In the genomic region with DNA sequence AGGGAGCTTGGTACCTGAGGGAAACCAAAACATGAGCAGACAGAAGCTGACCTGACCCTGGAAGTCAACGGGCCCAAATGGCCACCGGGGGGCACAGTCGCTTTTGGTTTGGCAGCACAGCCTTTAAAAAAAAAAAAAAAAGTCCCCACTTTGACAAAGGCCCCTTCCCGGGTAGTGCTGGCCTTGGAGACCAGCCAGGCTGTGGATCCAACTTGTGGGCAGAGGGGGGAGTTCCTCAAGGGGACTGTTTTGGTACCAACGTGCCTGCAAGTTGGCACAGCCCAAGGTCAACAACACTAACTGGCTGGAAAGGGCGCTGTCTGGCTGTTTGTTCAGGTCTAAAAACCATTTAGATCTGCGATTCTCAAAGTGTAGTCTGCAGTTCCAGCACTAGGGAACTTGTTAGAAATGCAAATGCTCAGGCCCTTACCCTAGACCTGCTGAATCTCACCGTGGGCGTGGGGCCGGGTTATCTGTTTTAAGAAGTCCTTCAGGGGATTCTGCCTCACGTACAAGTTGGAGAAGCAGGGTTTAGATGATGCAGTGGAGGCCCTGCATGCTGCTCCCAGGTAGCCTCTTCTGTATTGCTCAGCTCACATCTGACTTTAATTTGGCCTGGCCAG, we compare ENCODE assay signal across 1 cellular context.
TF ChIP-seq lines count a peak whose summit lies in the region.

No MANE protein-coding gene starts in this region.

TF ChIP-seq in GM12878, 131 proteins besides CTCF, POLR2A, EP300 and RAD21 (continued from another document and continues in another):
- TF ChIP-seq, protein P1, sequence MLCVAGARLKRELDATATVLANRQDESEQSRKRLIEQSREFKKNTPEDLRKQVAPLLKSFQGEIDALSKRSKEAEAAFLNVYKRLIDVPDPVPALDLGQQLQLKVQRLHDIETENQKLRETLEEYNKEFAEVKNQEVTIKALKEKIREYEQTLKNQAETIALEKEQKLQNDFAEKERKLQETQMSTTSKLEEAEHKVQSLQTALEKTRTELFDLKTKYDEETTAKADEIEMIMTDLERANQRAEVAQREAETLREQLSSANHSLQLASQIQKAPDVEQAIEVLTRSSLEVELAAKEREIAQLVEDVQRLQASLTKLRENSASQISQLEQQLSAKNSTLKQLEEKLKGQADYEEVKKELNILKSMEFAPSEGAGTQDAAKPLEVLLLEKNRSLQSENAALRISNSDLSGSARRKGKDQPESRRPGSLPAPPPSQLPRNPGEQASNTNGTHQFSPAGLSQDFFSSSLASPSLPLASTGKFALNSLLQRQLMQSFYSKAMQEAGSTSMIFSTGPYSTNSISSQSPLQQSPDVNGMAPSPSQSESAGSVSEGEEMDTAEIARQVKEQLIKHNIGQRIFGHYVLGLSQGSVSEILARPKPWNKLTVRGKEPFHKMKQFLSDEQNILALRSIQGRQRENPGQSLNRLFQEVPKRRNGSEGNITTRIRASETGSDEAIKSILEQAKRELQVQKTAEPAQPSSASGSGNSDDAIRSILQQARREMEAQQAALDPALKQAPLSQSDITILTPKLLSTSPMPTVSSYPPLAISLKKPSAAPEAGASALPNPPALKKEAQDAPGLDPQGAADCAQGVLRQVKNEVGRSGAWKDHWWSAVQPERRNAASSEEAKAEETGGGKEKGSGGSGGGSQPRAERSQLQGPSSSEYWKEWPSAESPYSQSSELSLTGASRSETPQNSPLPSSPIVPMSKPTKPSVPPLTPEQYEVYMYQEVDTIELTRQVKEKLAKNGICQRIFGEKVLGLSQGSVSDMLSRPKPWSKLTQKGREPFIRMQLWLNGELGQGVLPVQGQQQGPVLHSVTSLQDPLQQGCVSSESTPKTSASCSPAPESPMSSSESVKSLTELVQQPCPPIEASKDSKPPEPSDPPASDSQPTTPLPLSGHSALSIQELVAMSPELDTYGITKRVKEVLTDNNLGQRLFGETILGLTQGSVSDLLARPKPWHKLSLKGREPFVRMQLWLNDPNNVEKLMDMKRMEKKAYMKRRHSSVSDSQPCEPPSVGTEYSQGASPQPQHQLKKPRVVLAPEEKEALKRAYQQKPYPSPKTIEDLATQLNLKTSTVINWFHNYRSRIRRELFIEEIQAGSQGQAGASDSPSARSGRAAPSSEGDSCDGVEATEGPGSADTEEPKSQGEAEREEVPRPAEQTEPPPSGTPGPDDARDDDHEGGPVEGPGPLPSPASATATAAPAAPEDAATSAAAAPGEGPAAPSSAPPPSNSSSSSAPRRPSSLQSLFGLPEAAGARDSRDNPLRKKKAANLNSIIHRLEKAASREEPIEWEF (IDR thresholded peaks at IDR 0.05; ENCODE audit: insufficient replicate concordance, low read depth, low read length) = no peak
- TF ChIP-seq RFX5 (IDR thresholded peaks at IDR 0.05; ENCODE audit: low read depth, low read length) = no peak
- TF ChIP-seq GABPA (IDR thresholded peaks at IDR 0.05; ENCODE audit: low read depth) = no peak
- no peak for TF ChIP-seq ZSCAN29 (IDR thresholded peaks at IDR 0.05)
- TF ChIP-seq IRF5 (IDR thresholded peaks at IDR 0.05; ENCODE audit: borderline replicate concordance) = no peak
- TF ChIP-seq, protein P2, sequence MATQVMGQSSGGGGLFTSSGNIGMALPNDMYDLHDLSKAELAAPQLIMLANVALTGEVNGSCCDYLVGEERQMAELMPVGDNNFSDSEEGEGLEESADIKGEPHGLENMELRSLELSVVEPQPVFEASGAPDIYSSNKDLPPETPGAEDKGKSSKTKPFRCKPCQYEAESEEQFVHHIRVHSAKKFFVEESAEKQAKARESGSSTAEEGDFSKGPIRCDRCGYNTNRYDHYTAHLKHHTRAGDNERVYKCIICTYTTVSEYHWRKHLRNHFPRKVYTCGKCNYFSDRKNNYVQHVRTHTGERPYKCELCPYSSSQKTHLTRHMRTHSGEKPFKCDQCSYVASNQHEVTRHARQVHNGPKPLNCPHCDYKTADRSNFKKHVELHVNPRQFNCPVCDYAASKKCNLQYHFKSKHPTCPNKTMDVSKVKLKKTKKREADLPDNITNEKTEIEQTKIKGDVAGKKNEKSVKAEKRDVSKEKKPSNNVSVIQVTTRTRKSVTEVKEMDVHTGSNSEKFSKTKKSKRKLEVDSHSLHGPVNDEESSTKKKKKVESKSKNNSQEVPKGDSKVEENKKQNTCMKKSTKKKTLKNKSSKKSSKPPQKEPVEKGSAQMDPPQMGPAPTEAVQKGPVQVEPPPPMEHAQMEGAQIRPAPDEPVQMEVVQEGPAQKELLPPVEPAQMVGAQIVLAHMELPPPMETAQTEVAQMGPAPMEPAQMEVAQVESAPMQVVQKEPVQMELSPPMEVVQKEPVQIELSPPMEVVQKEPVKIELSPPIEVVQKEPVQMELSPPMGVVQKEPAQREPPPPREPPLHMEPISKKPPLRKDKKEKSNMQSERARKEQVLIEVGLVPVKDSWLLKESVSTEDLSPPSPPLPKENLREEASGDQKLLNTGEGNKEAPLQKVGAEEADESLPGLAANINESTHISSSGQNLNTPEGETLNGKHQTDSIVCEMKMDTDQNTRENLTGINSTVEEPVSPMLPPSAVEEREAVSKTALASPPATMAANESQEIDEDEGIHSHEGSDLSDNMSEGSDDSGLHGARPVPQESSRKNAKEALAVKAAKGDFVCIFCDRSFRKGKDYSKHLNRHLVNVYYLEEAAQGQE (IDR thresholded peaks at IDR 0.05; ENCODE audit: low read depth, low read length) = no peak
- TF ChIP-seq USF2 (IDR thresholded peaks at IDR 0.05; ENCODE audit: borderline replicate concordance, low read depth, low read length) = no peak
- TF ChIP-seq, protein P3, sequence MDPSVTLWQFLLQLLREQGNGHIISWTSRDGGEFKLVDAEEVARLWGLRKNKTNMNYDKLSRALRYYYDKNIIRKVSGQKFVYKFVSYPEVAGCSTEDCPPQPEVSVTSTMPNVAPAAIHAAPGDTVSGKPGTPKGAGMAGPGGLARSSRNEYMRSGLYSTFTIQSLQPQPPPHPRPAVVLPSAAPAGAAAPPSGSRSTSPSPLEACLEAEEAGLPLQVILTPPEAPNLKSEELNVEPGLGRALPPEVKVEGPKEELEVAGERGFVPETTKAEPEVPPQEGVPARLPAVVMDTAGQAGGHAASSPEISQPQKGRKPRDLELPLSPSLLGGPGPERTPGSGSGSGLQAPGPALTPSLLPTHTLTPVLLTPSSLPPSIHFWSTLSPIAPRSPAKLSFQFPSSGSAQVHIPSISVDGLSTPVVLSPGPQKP (IDR thresholded peaks at IDR 0.05; ENCODE audit: low read depth, low read length) = no peak
- TF ChIP-seq, protein P4, sequence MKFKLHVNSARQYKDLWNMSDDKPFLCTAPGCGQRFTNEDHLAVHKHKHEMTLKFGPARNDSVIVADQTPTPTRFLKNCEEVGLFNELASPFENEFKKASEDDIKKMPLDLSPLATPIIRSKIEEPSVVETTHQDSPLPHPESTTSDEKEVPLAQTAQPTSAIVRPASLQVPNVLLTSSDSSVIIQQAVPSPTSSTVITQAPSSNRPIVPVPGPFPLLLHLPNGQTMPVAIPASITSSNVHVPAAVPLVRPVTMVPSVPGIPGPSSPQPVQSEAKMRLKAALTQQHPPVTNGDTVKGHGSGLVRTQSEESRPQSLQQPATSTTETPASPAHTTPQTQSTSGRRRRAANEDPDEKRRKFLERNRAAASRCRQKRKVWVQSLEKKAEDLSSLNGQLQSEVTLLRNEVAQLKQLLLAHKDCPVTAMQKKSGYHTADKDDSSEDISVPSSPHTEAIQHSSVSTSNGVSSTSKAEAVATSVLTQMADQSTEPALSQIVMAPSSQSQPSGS (IDR thresholded peaks at IDR 0.05; ENCODE audit: low read length) = no peak
- TF ChIP-seq YY1 (IDR thresholded peaks at IDR 0.05; ENCODE audit: low read depth, low read length) = 0 out of 2 replicates have a peak, but pooled peaks have one; percentile 41
- TF ChIP-seq CBX3 (IDR thresholded peaks at IDR 0.05; ENCODE audit: borderline replicate concordance, low read depth) = no peak
- TF ChIP-seq CHD1 (IDR thresholded peaks at IDR 0.05; ENCODE audit: low read depth, low read length) = no peak
- no peak for TF ChIP-seq EED (IDR thresholded peaks at IDR 0.05; ENCODE audit: low read depth)
- 0 out of 2 replicates have a peak, but pooled peaks have one; percentile 13 for TF ChIP-seq NR2F1 (conservative IDR thresholded peaks at IDR 0.05)
- TF ChIP-seq ZNF622 (IDR thresholded peaks at IDR 0.05) = no peak
- TF ChIP-seq CEBPB (IDR thresholded peaks at IDR 0.05; ENCODE audit: borderline replicate concordance in 1 of 2, low read depth in 2 of 2, low read length in 2 of 2) = no peak
- no peak for TF ChIP-seq POLR2AphosphoS2 (IDR thresholded peaks at IDR 0.05; ENCODE audit: low read depth, low read length)
- no peak for TF ChIP-seq HCFC1 (IDR thresholded peaks at IDR 0.05; ENCODE audit: low read length)
- TF ChIP-seq, protein P5, sequence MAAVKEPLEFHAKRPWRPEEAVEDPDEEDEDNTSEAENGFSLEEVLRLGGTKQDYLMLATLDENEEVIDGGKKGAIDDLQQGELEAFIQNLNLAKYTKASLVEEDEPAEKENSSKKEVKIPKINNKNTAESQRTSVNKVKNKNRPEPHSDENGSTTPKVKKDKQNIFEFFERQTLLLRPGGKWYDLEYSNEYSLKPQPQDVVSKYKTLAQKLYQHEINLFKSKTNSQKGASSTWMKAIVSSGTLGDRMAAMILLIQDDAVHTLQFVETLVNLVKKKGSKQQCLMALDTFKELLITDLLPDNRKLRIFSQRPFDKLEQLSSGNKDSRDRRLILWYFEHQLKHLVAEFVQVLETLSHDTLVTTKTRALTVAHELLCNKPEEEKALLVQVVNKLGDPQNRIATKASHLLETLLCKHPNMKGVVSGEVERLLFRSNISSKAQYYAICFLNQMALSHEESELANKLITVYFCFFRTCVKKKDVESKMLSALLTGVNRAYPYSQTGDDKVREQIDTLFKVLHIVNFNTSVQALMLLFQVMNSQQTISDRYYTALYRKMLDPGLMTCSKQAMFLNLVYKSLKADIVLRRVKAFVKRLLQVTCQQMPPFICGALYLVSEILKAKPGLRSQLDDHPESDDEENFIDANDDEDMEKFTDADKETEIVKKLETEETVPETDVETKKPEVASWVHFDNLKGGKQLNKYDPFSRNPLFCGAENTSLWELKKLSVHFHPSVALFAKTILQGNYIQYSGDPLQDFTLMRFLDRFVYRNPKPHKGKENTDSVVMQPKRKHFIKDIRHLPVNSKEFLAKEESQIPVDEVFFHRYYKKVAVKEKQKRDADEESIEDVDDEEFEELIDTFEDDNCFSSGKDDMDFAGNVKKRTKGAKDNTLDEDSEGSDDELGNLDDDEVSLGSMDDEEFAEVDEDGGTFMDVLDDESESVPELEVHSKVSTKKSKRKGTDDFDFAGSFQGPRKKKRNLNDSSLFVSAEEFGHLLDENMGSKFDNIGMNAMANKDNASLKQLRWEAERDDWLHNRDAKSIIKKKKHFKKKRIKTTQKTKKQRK (IDR thresholded peaks at IDR 0.05; ENCODE audit: low read depth, low read length) = no peak
- TF ChIP-seq, protein P6, sequence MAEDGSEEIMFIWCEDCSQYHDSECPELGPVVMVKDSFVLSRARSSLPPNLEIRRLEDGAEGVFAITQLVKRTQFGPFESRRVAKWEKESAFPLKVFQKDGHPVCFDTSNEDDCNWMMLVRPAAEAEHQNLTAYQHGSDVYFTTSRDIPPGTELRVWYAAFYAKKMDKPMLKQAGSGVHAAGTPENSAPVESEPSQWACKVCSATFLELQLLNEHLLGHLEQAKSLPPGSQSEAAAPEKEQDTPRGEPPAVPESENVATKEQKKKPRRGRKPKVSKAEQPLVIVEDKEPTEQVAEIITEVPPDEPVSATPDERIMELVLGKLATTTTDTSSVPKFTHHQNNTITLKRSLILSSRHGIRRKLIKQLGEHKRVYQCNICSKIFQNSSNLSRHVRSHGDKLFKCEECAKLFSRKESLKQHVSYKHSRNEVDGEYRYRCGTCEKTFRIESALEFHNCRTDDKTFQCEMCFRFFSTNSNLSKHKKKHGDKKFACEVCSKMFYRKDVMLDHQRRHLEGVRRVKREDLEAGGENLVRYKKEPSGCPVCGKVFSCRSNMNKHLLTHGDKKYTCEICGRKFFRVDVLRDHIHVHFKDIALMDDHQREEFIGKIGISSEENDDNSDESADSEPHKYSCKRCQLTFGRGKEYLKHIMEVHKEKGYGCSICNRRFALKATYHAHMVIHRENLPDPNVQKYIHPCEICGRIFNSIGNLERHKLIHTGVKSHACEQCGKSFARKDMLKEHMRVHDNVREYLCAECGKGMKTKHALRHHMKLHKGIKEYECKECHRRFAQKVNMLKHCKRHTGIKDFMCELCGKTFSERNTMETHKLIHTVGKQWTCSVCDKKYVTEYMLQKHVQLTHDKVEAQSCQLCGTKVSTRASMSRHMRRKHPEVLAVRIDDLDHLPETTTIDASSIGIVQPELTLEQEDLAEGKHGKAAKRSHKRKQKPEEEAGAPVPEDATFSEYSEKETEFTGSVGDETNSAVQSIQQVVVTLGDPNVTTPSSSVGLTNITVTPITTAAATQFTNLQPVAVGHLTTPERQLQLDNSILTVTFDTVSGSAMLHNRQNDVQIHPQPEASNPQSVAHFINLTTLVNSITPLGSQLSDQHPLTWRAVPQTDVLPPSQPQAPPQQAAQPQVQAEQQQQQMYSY (CRISPR knock-in tag; IDR thresholded peaks at IDR 0.05) = no peak
- 0 out of 2 replicates have a peak, but pooled peaks have one; percentile 22 for TF ChIP-seq CBX5 (IDR thresholded peaks at IDR 0.05; ENCODE audit: low read depth)
- no peak for TF ChIP-seq PML (IDR thresholded peaks at IDR 0.05; ENCODE audit: low read length)
- peak; percentile 97 for TF ChIP-seq ZNF384 (IDR thresholded peaks at IDR 0.05; ENCODE audit: borderline replicate concordance, low read depth, low read length)
- TF ChIP-seq, protein P7, sequence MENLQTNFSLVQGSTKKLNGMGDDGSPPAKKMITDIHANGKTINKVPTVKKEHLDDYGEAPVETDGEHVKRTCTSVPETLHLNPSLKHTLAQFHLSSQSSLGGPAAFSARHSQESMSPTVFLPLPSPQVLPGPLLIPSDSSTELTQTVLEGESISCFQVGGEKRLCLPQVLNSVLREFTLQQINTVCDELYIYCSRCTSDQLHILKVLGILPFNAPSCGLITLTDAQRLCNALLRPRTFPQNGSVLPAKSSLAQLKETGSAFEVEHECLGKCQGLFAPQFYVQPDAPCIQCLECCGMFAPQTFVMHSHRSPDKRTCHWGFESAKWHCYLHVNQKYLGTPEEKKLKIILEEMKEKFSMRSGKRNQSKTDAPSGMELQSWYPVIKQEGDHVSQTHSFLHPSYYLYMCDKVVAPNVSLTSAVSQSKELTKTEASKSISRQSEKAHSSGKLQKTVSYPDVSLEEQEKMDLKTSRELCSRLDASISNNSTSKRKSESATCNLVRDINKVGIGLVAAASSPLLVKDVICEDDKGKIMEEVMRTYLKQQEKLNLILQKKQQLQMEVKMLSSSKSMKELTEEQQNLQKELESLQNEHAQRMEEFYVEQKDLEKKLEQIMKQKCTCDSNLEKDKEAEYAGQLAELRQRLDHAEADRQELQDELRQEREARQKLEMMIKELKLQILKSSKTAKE (IDR thresholded peaks at IDR 0.05; ENCODE audit: low read depth, poor library complexity, severe bottlenecking) = no peak
- TF ChIP-seq SMC3 (IDR thresholded peaks at IDR 0.05; ENCODE audit: borderline replicate concordance, low read length) = peak; percentile 75
- no peak for TF ChIP-seq MXI1 (IDR thresholded peaks at IDR 0.05; ENCODE audit: low read depth, low read length)
